27 cellular contexts compared by ENCODE assay signal in genomic region chr18:78781601-78781960, GRCh38.
"Had no signal": no experiment of that assay in that cellular context is flagged by ENCODE, and none has a peak within 500 bp of the region (broad histone marks: within the 10 kb centered on the region; RNA-seq: fewer than 3 reads in every experiment).

No MANE protein-coding gene starts in this region.

- H3K9ac ChIP-seq: parathyroid adenoma had no signal

- H3K36me3 ChIP-seq: heart left ventricle, left ventricle myocardium inferior, right atrium auricular region, thyroid gland, transverse colon, upper lobe of left lung, vagina had no signal

- H3K4me1 Mint-ChIP-seq: immature natural killer cell; naive thymus-derived CD4-positive, alpha-beta T cell; stimulated activated memory B cell treated with anti-CD40 and anti-IgM and Interleukin-4, amounts not matched to agents 10 μg/mL and 1 μg/mL and 100 μg/mL, for 72 hours; stimulated activated naive CD8-positive, alpha-beta T cell treated with anti-CD3 and anti-CD28 coated beads, Interleukin-15, amount 100 ng/mL, for 72 hours had no signal

- H3K9me3 ChIP-seq: heart left ventricle, left ventricle myocardium inferior, mucosa of descending colon, right atrium auricular region, testis, thyroid gland, transverse colon, upper lobe of left lung, vagina had no signal

- H3K27ac Mint-ChIP-seq: immature natural killer cell; naive thymus-derived CD4-positive, alpha-beta T cell; natural killer cell treated with Interleukin-12 subunit alpha and Interleukin-12 subunit beta and Interleukin-15 and Interleukin-18, amount 100 ng/mL, for 72 hours; progenitor cell of endocrine pancreas; stimulated activated memory B cell treated with anti-CD40 and anti-IgM and Interleukin-4, amounts not matched to agents 10 μg/mL and 1 μg/mL and 100 μg/mL, for 72 hours; stimulated activated naive CD8-positive, alpha-beta T cell treated with anti-CD3 and anti-CD28 coated beads, Interleukin-15, amount 100 ng/mL, for 72 hours had no signal

- DNase-seq: hypothalamus; immature natural killer cell; left ventricle myocardium inferior; mesendoderm; midbrain; mucosa of descending colon; naive thymus-derived CD4-positive, alpha-beta T cell; nucleus accumbens; stimulated activated CD4-positive, alpha-beta T cell treated with anti-CD3 and anti-CD28 coated beads, Interleukin-1b, Interleukin-23, amount 100 ng/mL, for 48 hours; stimulated activated CD4-positive, alpha-beta T cell treated with anti-CD3 and anti-CD28 coated beads, Interleukin-2, amount 100 ng/mL, for 48 hours; stimulated activated CD4-positive, alpha-beta T cell treated with anti-CD3 and anti-CD28 coated beads, Interleukin-4, amount 100 ng/mL, for 4 hours; stimulated activated CD8-positive, alpha-beta memory T cell treated with anti-CD3 and anti-CD28 coated beads, Interleukin-4, amount 100 ng/mL, for 48 hours; stimulated activated naive CD4-positive, alpha-beta T cell treated with Interleukin-2 at 50 U/mL for 16 hours; stimulated activated naive CD8-positive, alpha-beta T cell treated with anti-CD3 and anti-CD28 coated beads, Interleukin-15, amount 100 ng/mL, for 72 hours; testis; thyroid gland; transverse colon had no signal

- H3K27me3 Mint-ChIP-seq: naive thymus-derived CD4-positive, alpha-beta T cell; natural killer cell treated with Interleukin-12 subunit alpha and Interleukin-12 subunit beta and Interleukin-15 and Interleukin-18, amount 100 ng/mL, for 72 hours; stimulated activated memory B cell treated with anti-CD40 and anti-IgM and Interleukin-4, amounts not matched to agents 10 μg/mL and 1 μg/mL and 100 μg/mL, for 72 hours; stimulated activated naive CD8-positive, alpha-beta T cell treated with anti-CD3 and anti-CD28 coated beads, Interleukin-15, amount 100 ng/mL, for 72 hours had no signal

- H3K27ac ChIP-seq: heart left ventricle, left ventricle myocardium inferior, parathyroid adenoma, right atrium auricular region, testis, thyroid gland, transverse colon, upper lobe of left lung, vagina had no signal

- H3K9me3 Mint-ChIP-seq: naive thymus-derived CD4-positive, alpha-beta T cell; natural killer cell treated with Interleukin-12 subunit alpha and Interleukin-12 subunit beta and Interleukin-15 and Interleukin-18, amount 100 ng/mL, for 72 hours; stimulated activated memory B cell treated with anti-CD40 and anti-IgM and Interleukin-4, amounts not matched to agents 10 μg/mL and 1 μg/mL and 100 μg/mL, for 72 hours; stimulated activated naive CD8-positive, alpha-beta T cell treated with anti-CD3 and anti-CD28 coated beads, Interleukin-15, amount 100 ng/mL, for 72 hours had no signal

- H2AFZ ChIP-seq: parathyroid adenoma had no signal

- ATAC-seq: heart left ventricle; mucosa of descending colon; naive thymus-derived CD4-positive, alpha-beta T cell; natural killer cell treated with Interleukin-12 subunit alpha and Interleukin-12 subunit beta and Interleukin-15 and Interleukin-18, amount 100 ng/mL, for 72 hours; stimulated activated memory B cell treated with anti-CD40 and anti-IgM and Interleukin-4, amounts not matched to agents 10 μg/mL and 1 μg/mL and 100 μg/mL, for 72 hours; stimulated activated naive CD8-positive, alpha-beta T cell treated with anti-CD3 and anti-CD28 coated beads, Interleukin-15, amount 100 ng/mL, for 72 hours had no signal

- H3K4me1 ChIP-seq: heart left ventricle, left ventricle myocardium inferior, parathyroid adenoma, right atrium auricular region, testis, thyroid gland, transverse colon, upper lobe of left lung, vagina had no signal

- H3K4me3 Mint-ChIP-seq: immature natural killer cell; naive thymus-derived CD4-positive, alpha-beta T cell; natural killer cell treated with Interleukin-12 subunit alpha and Interleukin-12 subunit beta and Interleukin-15 and Interleukin-18, amount 100 ng/mL, for 72 hours; stimulated activated memory B cell treated with anti-CD40 and anti-IgM and Interleukin-4, amounts not matched to agents 10 μg/mL and 1 μg/mL and 100 μg/mL, for 72 hours; stimulated activated naive CD8-positive, alpha-beta T cell treated with anti-CD3 and anti-CD28 coated beads, Interleukin-15, amount 100 ng/mL, for 72 hours had no signal

- H3K27me3 ChIP-seq: heart left ventricle, right atrium auricular region, testis, thyroid gland, transverse colon, upper lobe of left lung, vagina had no signal

- H3K36me3 Mint-ChIP-seq: immature natural killer cell; naive thymus-derived CD4-positive, alpha-beta T cell; natural killer cell treated with Interleukin-12 subunit alpha and Interleukin-12 subunit beta and Interleukin-15 and Interleukin-18, amount 100 ng/mL, for 72 hours; stimulated activated memory B cell treated with anti-CD40 and anti-IgM and Interleukin-4, amounts not matched to agents 10 μg/mL and 1 μg/mL and 100 μg/mL, for 72 hours had no signal

- H3K4me2 ChIP-seq: smooth muscle cell had no signal

- H3K4me3 ChIP-seq: heart left ventricle, left ventricle myocardium inferior, lung, mucosa of descending colon, right atrium auricular region, smooth muscle cell, testis, thyroid gland, transverse colon, upper lobe of left lung, vagina had no signal
